ENCODE assay signal across 1 cellular context in the genomic region with DNA sequence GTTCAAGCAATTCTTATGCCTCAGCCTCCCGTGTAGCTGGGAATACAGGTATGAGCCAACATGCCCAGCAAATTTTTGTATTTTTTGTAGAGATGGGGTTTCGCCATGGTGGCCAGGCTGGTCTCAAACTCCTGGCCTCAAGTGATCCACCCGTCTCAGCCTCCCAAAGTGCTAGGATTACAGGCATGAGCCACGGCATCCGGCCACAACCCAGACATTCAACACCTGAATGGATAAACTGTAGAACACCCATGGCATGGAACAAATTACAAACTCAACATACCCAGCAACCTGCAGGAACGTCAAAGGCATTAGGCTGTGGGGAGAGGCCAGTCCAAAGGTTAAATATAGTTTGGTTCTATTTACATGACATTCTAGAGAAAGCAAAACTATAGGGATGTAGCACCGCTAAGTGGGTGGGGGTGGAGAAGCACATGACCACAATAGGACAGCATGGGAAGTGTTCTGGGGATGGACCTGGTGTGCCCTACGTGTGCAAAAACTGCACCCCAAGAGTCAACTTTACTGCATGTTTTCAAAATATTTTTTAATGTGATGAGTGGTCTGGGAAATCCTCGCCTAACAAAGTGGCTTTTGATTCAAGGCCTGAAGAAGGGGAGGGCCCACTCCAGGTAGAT.
TF ChIP-seq lines count a peak whose summit lies in the region.

No MANE protein-coding gene starts in this region.

TF ChIP-seq in IMR-90, 13 proteins besides CTCF, POLR2A, EP300 and RAD21:
- no peak for TF ChIP-seq CHD1 (IDR thresholded peaks at IDR 0.05; ENCODE audit: low read depth, low read length)
- no peak for TF ChIP-seq RFX5 (IDR thresholded peaks at IDR 0.05; ENCODE audit: low read depth, low read length)
- no peak for TF ChIP-seq MAZ (IDR thresholded peaks at IDR 0.05; ENCODE audit: borderline replicate concordance, low read depth, low read length)
- no peak for TF ChIP-seq MAFK (IDR thresholded peaks at IDR 0.05; ENCODE audit: low read depth, low read length)
- no peak for TF ChIP-seq FOS (IDR thresholded peaks at IDR 0.05; ENCODE audit: low read depth, low read length)
- TF ChIP-seq MXI1 (IDR thresholded peaks at IDR 0.05; ENCODE audit: borderline replicate concordance, low read depth, low read length) = no peak
- no peak for TF ChIP-seq USF2 (IDR thresholded peaks at IDR 0.05; ENCODE audit: low read depth, low read length)
- no peak for TF ChIP-seq ELK1 (IDR thresholded peaks at IDR 0.05; ENCODE audit: borderline replicate concordance, low read depth, low read length)
- TF ChIP-seq SMC3 (IDR thresholded peaks at IDR 0.05; ENCODE audit: low read depth, low read length) = no peak
- TF ChIP-seq RCOR1 (IDR thresholded peaks at IDR 0.05; ENCODE audit: insufficient replicate concordance, low read length) = no peak
- TF ChIP-seq CEBPB (IDR thresholded peaks at IDR 0.05; ENCODE audit: low read depth, low read length) = no peak
- TF ChIP-seq NFE2L2 (IDR thresholded peaks at IDR 0.05; ENCODE audit: low read depth, low read length) = no peak
- no peak for TF ChIP-seq BHLHE40 (IDR thresholded peaks at IDR 0.05; ENCODE audit: low read depth, low read length)
